ENCODE assay signal across 8 cellular contexts in genomic region chr21:26169061-26169610, GRCh38. TPM values are rescaled to one million over a fixed set of nuclear protein-coding genes. Genes with fewer than 3 reads are reported as not detected.
DNase-seq lines count a peak whose midpoint lies in the region; ATAC-seq and TF ChIP-seq lines count a peak whose summit lies in the region.

No MANE protein-coding gene starts in this region.

- in situ Hi-C loops in IMR-90 (cut with MboI; ENCODE audit: low sequenced_read_pairs), result loop anchor here (5.0 kb wide), 1 partner anchor 282 kb away; no protein-coding TSS in a partner anchor

- peak overlapping the region; percentile 76 for H3K56ac ChIP-seq in IMR-90 (ENCODE audit: extremely low read depth, insufficient read depth, low read length)

- peak overlapping the region; percentile 80 for H3K18ac ChIP-seq in IMR-90 (ENCODE audit: low read depth, low read length)

- dilution Hi-C loops in IMR-90 (cut with HindIII; ENCODE audit: low sequenced_read_pairs, unreplicated experiment), result no loop called here

- peak overlapping the region; percentile 80 for H2BK5ac ChIP-seq in IMR-90 (ENCODE audit: low read depth, low read length, poor library complexity, severe bottlenecking)

- peak overlapping the region; percentile 85 for H3K23ac ChIP-seq in IMR-90 (ENCODE audit: low read depth, low read length)

- H3K4ac ChIP-seq in IMR-90 (ENCODE audit: low read depth, low read length), result peak overlapping the region; percentile 89

- H3K36me3 ChIP-seq in IMR-90 (ENCODE audit: control insufficient read depth, insufficient read depth, low read length) (no peaks in the 10 kb centered on the region), adipocyte (ENCODE audit: control insufficient read depth, insufficient read depth, low read length, severe bottlenecking) (no peaks in the 10 kb centered on the region), heart right ventricle (no peaks in the 10 kb centered on the region), parathyroid adenoma (ENCODE audit: control insufficient read depth, insufficient read depth, low read length) (no peaks in the 10 kb centered on the region)

- peak overlapping the region; percentile 88 for H2AK9ac ChIP-seq in IMR-90 (replicated peaks; ENCODE audit: low read depth, low read length, poor library complexity)

- TF ChIP-seq POLR2A in IMR-90 (IDR thresholded peaks at IDR 0.05; ENCODE audit: low read depth, low read length), result no peak

- H3K9ac ChIP-seq in IMR-90 (ENCODE audit: low read depth, low read length) (peak overlapping the region; percentile 92), adipocyte (ENCODE audit: low read length) (peak overlapping the region; percentile 94), parathyroid adenoma (no peak overlapping the region)

- ATAC-seq in GM21447 (IDR thresholded peaks at IDR 0.05; ENCODE audit: unreplicated experiment) (peak; percentile 69), IMR-90 (ENCODE audit: low read depth) (peak; percentile 50), heart right ventricle (peak; percentile 39 to 73 (median 62))

- H3K4me1 ChIP-seq in IMR-90 (ENCODE audit: control insufficient read depth, insufficient read depth, low read length) (peaks cover 10% of the 10 kb centered on the region), adipocyte (ENCODE audit: control insufficient read depth, insufficient read depth, low read length) (peaks cover 17% of the 10 kb centered on the region), heart right ventricle (peaks cover 0 to 63% (median 41%) of the 10 kb centered on the region in 9 donors), parathyroid adenoma (no peaks in the 10 kb centered on the region)

- H3K79me2 ChIP-seq in parathyroid adenoma, result no peaks in the 10 kb centered on the region

- no TSS peak for BruUV-seq in IMR-90 (replicated peaks; lab: Mats Ljungman, UMichigan)

- H2AFZ ChIP-seq in IMR-90 (replicated peaks; ENCODE audit: low read length, poor library complexity) (peak overlapping the region; percentile 96), parathyroid adenoma (peak overlapping the region; percentile 83)

- H3K9me1 ChIP-seq in IMR-90 (ENCODE audit: insufficient read depth, low read length), result peaks cover 6% of the 10 kb centered on the region

- H4K20me1 ChIP-seq in IMR-90 (ENCODE audit: insufficient read depth, low read length), result peaks cover 24% of the 10 kb centered on the region

- H4K8ac ChIP-seq in IMR-90 (ENCODE audit: low read depth in 2 of 2, low read length in 2 of 2), result peak overlapping the region; percentile 42 to 72; a peak in 3 of 4 replicates

- CTCF ChIA-PET in IMR-90 (lab: Yijun Ruan, JAX), result interaction anchor here (0.7 to 0.9 kb wide), 2 partner anchors 17 to 39 kb away, joined by 3 read pairs; no protein-coding TSS in a partner anchor

- TF ChIP-seq CTCF in IMR-90 (conservative IDR thresholded peaks at IDR 0.05; ENCODE audit: low read depth, low read length) (peak; percentile 38), heart right ventricle (IDR thresholded peaks at IDR 0.05) (peak in 7 of 9 donors; percentile 7 to 59 (median 46)), parathyroid adenoma (IDR thresholded peaks at IDR 0.05) (no peak)

- H3K4me2 ChIP-seq in IMR-90 (ENCODE audit: low read depth, low read length) (peak overlapping the region; percentile 97), parathyroid adenoma (ENCODE audit: low read length) (peak overlapping the region; percentile 93)

- WGBS in IMR-90 (ENCODE audit: extremely low coverage in 2 of 2, insufficient read length in 1 of 2), 2 experiments, result 0% methylated on average over 2 of the region's 18 CpGs; no CpG with 5 or more reads in 1 of the 2 experiments
- 0 to 2% methylated on average over 18 of the region's 18 CpGs for WGBS in heart right ventricle, 2 donors

- H4K5ac ChIP-seq in IMR-90 (ENCODE audit: low read depth, low read length), result peak overlapping the region; percentile 74

- peak overlapping the region; percentile 5; the same call in 1 of the 2 replicates for H2AK5ac ChIP-seq in IMR-90 (ENCODE audit: low read depth, low read length)

- peak overlapping the region; percentile 44 for H2BK20ac ChIP-seq in IMR-90 (ENCODE audit: low read depth, low read length)

- POLR2A ChIA-PET in IMR-90 (lab: Charles Lee; ENCODE audit: unreplicated experiment), result interaction anchor here (0.8 kb wide), 1 partner anchor 9 kb away, joined by 4 read pairs; no protein-coding TSS in a partner anchor

- peak overlapping the region; percentile 91 for H3K14ac ChIP-seq in IMR-90 (replicated peaks; ENCODE audit: low read depth, low read length)

- H3K4me3 ChIP-seq in IMR-90 (ENCODE audit: insufficient read depth, low read depth, low read length), result peak overlapping the region; percentile 62
- H3K4me3 ChIP-seq in adipocyte (ENCODE audit: low read length), result peak overlapping the region; percentile 97
- peak overlapping the region; percentile 70 to 97 (median 88) for H3K4me3 ChIP-seq in heart right ventricle
- H3K4me3 ChIP-seq in parathyroid adenoma (ENCODE audit: low read depth, low read length), result peak overlapping the region; percentile 83

- peak; percentile 69 for DNase-seq in COLO829 (ENCODE audit: low spot score)
- peak; percentile 71 for DNase-seq in IMR-90
- peak; percentile 81 for DNase-seq in RKO (ENCODE audit: low spot score)
- peak; percentile 82 for DNase-seq in adipocyte (ENCODE audit: low read depth)
- DNase-seq in heart right ventricle, result peak in 1 of 2 donors; percentile 41
- DNase-seq in OCI-M1 (lab: John Stamatoyannopoulos, UW), result no peak

- intact Hi-C loops in IMR-90 (cut with micrococcal nuclease) (loop anchor here (2.0 to 5.0 kb wide), 4 partner anchors 40 to 562 kb away; partner anchors contain the start of gene MRPL39), heart right ventricle (cut with DNase I) (loop anchor here in 6 of 10 donors (5.0 to 10.0 kb wide), 10 partner anchors 37 to 287 kb away; no protein-coding TSS in a partner anchor)

- peak overlapping the region; percentile 77 for H2BK120ac ChIP-seq in IMR-90 (ENCODE audit: low read depth, low read length)

- TF ChIP-seq RAD21 in IMR-90 (IDR thresholded peaks at IDR 0.05; ENCODE audit: low read length), result peak; percentile 41; the same call in 1 of the 2 replicates

- H2BK15ac ChIP-seq in IMR-90 (ENCODE audit: low read depth, low read length), result 0 out of 3 replicates have a peak overlapping the region, but pooled peaks have one; percentile 23

- H3K9me3 ChIP-seq in IMR-90 (ENCODE audit: control insufficient read depth, insufficient read depth, low read length) (no peaks in the 10 kb centered on the region), adipocyte (ENCODE audit: control insufficient read depth, low read length) (no peaks in the 10 kb centered on the region), heart right ventricle (no peaks in the 10 kb centered on the region), parathyroid adenoma (ENCODE audit: control insufficient read depth, low read length) (no peaks in the 10 kb centered on the region)

- peak overlapping the region; percentile 79 for H4K91ac ChIP-seq in IMR-90 (ENCODE audit: insufficient read depth, low read depth, low read length)

- H3K27me3 ChIP-seq in IMR-90 (ENCODE audit: control insufficient read depth, insufficient read depth, low read length) (no peaks in the 10 kb centered on the region), adipocyte (replicated peaks; ENCODE audit: control insufficient read depth, insufficient read depth, low read length) (no peaks in the 10 kb centered on the region), heart right ventricle (no peaks in the 10 kb centered on the region), parathyroid adenoma (ENCODE audit: control insufficient read depth, insufficient read depth, low read length) (no peaks in the 10 kb centered on the region)

- H3K79me1 ChIP-seq in IMR-90 (ENCODE audit: low read depth in 1 of 2, low read length in 2 of 2), result peaks cover 6 to 38% of the 10 kb centered on the region in 2 experiments; a peak in 2 of 4 replicates

- peak overlapping the region; percentile 89 for H3K27ac ChIP-seq in IMR-90 (ENCODE audit: insufficient read depth, low read length)
- H3K27ac ChIP-seq in heart right ventricle, result peak overlapping the region; percentile 76 to 97 (median 93)
- peak overlapping the region; percentile 63 for H3K27ac ChIP-seq in parathyroid adenoma

TF ChIP-seq in IMR-90, 13 proteins besides CTCF, POLR2A, EP300 and RAD21 (continues in another document):
- no peak for TF ChIP-seq CEBPB (IDR thresholded peaks at IDR 0.05; ENCODE audit: low read depth, low read length)
- TF ChIP-seq BHLHE40 (IDR thresholded peaks at IDR 0.05; ENCODE audit: low read depth, low read length), result no peak
- no peak for TF ChIP-seq MXI1 (IDR thresholded peaks at IDR 0.05; ENCODE audit: borderline replicate concordance, low read depth, low read length)
- TF ChIP-seq, protein P1, sequence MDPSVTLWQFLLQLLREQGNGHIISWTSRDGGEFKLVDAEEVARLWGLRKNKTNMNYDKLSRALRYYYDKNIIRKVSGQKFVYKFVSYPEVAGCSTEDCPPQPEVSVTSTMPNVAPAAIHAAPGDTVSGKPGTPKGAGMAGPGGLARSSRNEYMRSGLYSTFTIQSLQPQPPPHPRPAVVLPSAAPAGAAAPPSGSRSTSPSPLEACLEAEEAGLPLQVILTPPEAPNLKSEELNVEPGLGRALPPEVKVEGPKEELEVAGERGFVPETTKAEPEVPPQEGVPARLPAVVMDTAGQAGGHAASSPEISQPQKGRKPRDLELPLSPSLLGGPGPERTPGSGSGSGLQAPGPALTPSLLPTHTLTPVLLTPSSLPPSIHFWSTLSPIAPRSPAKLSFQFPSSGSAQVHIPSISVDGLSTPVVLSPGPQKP (IDR thresholded peaks at IDR 0.05; ENCODE audit: borderline replicate concordance, low read depth, low read length), result no peak
- no peak for TF ChIP-seq FOS (IDR thresholded peaks at IDR 0.05; ENCODE audit: low read depth, low read length)
- no peak for TF ChIP-seq RCOR1 (IDR thresholded peaks at IDR 0.05; ENCODE audit: insufficient replicate concordance, low read length)
- no peak for TF ChIP-seq CHD1 (IDR thresholded peaks at IDR 0.05; ENCODE audit: low read depth, low read length)
- no peak for TF ChIP-seq RFX5 (IDR thresholded peaks at IDR 0.05; ENCODE audit: low read depth, low read length)
- TF ChIP-seq NFE2L2 (IDR thresholded peaks at IDR 0.05; ENCODE audit: low read depth, low read length), result no peak
- no peak for TF ChIP-seq MAFK (IDR thresholded peaks at IDR 0.05; ENCODE audit: low read depth, low read length)
- TF ChIP-seq, protein P2, sequence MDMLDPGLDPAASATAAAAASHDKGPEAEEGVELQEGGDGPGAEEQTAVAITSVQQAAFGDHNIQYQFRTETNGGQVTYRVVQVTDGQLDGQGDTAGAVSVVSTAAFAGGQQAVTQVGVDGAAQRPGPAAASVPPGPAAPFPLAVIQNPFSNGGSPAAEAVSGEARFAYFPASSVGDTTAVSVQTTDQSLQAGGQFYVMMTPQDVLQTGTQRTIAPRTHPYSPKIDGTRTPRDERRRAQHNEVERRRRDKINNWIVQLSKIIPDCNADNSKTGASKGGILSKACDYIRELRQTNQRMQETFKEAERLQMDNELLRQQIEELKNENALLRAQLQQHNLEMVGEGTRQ (IDR thresholded peaks at IDR 0.05; ENCODE audit: low read depth, low read length), result no peak

RNA-seq across cellular contexts. Expression of gene APP, which starts 1.4 kb away (rescaled TPM):
- total RNA-seq in IMR-90 (2012; rRNA removed), result 191 and 196 TPM in 2 replicates
- 503 and 530 TPM in 2 replicates for polyA plus RNA-seq in IMR-90 (2012; rRNA removed)
- polyA plus RNA-seq in IMR-90 (2012; cell fraction: cytosol; rRNA removed), result 488 and 558 TPM in 2 replicates
- polyA plus RNA-seq in IMR-90 (2012; cell fraction: nucleus; rRNA removed; ENCODE audit: low replicate concordance), result 167 and 391 TPM in 2 replicates
- 100 to 1,000 TPM; 324 to 434 (median 398) TPM for total RNA-seq in heart right ventricle
- 100 to 1,000 TPM; 106 to 186 TPM for polyA plus RNA-seq in heart right ventricle
